17 cellular contexts compared by ENCODE assay signal in genomic region chr9:93459432-93459847, GRCh38. TPM values are rescaled to one million over a fixed set of nuclear protein-coding genes. Genes with fewer than 3 reads are reported as not detected.
DNase-seq lines count a peak whose midpoint lies in the region; ATAC-seq and TF ChIP-seq lines count a peak whose summit lies in the region.
"Had no signal": no experiment of that assay in that cellular context is flagged by ENCODE, and none has a peak within 500 bp of the region (broad histone marks: within the 10 kb centered on the region; RNA-seq: fewer than 3 reads in every experiment).

No MANE protein-coding gene starts in this region.

- no peak for TF ChIP-seq CTCF in BE2C (IDR thresholded peaks at IDR 0.05; ENCODE audit: low read depth, low read length)
- TF ChIP-seq CTCF in lower lobe of right lung (IDR thresholded peaks at IDR 0.05), result no peak

- CTCF ChIA-PET in activated CD4-positive, alpha-beta memory T cell treated with anti-CD3 and anti-CD28 coated beads for 36 hours (lab: Charles Lee), result no interaction called here

- peaks cover 11% of the 10 kb centered on the region for H3K36me3 ChIP-seq in BE2C
- no peaks in the 10 kb centered on the region for H3K36me3 ChIP-seq in lower lobe of right lung
- H3K36me3 ChIP-seq: right lobe of liver had no signal

- H3K27me3 Mint-ChIP-seq in activated CD4-positive, alpha-beta memory T cell treated with anti-CD3 and anti-CD28 coated beads for 36 hours, result no peaks in the 10 kb centered on the region
- H3K27me3 Mint-ChIP-seq: activated naive CD8-positive, alpha-beta T cell treated with anti-CD3 and anti-CD28 coated beads, Interleukin-2, amount 50 U/mL, for 24 hours had no signal

- H3K27ac Mint-ChIP-seq in activated CD4-positive, alpha-beta memory T cell treated with anti-CD3 and anti-CD28 coated beads for 36 hours, result peak overlapping the region; percentile 30
- H3K27ac Mint-ChIP-seq: activated naive CD8-positive, alpha-beta T cell treated with anti-CD3 and anti-CD28 coated beads, Interleukin-2, amount 50 U/mL, for 24 hours had no signal

- H3K9me3 Mint-ChIP-seq in activated CD4-positive, alpha-beta memory T cell treated with anti-CD3 and anti-CD28 coated beads for 36 hours, result no peaks in the 10 kb centered on the region
- H3K9me3 Mint-ChIP-seq: activated naive CD8-positive, alpha-beta T cell treated with anti-CD3 and anti-CD28 coated beads, Interleukin-2, amount 50 U/mL, for 24 hours; natural killer cell had no signal

- H3K4me1 Mint-ChIP-seq in activated CD4-positive, alpha-beta memory T cell treated with anti-CD3 and anti-CD28 coated beads for 36 hours (ENCODE audit: low read depth), result peaks cover 82% of the 10 kb centered on the region

- H3K4me3 ChIP-seq in BE2C (ENCODE audit: low read depth, low read length) (no peak overlapping the region), lower lobe of right lung (no peak overlapping the region)
- H3K4me3 ChIP-seq: BLaER1, right lobe of liver had no signal

- no peak overlapping the region for H3K4me3 Mint-ChIP-seq in activated CD4-positive, alpha-beta memory T cell treated with anti-CD3 and anti-CD28 coated beads for 36 hours
- H3K4me3 Mint-ChIP-seq: activated naive CD8-positive, alpha-beta T cell treated with anti-CD3 and anti-CD28 coated beads, Interleukin-2, amount 50 U/mL, for 24 hours; natural killer cell had no signal

- intact Hi-C loops in activated CD4-positive, alpha-beta memory T cell treated with anti-CD3 and anti-CD28 coated beads for 36 hours (cut with micrococcal nuclease), result loop anchor here (10.0 kb wide), 1 partner anchor 695 kb away; the partner anchor contains the start of gene BICD2
- intact Hi-C loops in lower lobe of right lung (cut with DNase I), result no loop called here

- peaks cover 20% of the 10 kb centered on the region for H3K36me3 Mint-ChIP-seq in activated CD4-positive, alpha-beta memory T cell treated with anti-CD3 and anti-CD28 coated beads for 36 hours
- H3K36me3 Mint-ChIP-seq: natural killer cell had no signal

- H3K4me1 ChIP-seq in BE2C (peaks cover 7% of the 10 kb centered on the region; the same call in 1 of the 2 replicates), lower lobe of right lung (peaks cover 90% of the 10 kb centered on the region)

- DNase-seq in BE2C, result peak; percentile 20
- DNase-seq in EH (ENCODE audit: low read depth), result peak; percentile 20
- no peak for DNase-seq in activated CD4-positive, alpha-beta memory T cell treated with anti-CD3 and anti-CD28 coated beads for 36 hours
- no peak for DNase-seq in lower lobe of right lung
- no peak for DNase-seq in NCI-H2107 (lab: John Stamatoyannopoulos, UW)
- DNase-seq in LoVo (ENCODE audit: low spot score), result no peak
- no peak for DNase-seq in glomerular visceral epithelial cell (ENCODE audit: extremely low spot score)
- DNase-seq: activated naive CD8-positive, alpha-beta T cell treated with anti-CD3 and anti-CD28 coated beads, Interleukin-2, amount 50 U/mL, for 24 hours; KBM-7; natural killer cell; NCI-H1436 treated with DMSO at 0.1 percent for 48 hours; NCI-H774; right lobe of liver; stimulated activated CD4-positive, alpha-beta T cell treated with anti-CD3 and anti-CD28 coated beads, Interleukin-2, amount 100 ng/mL, for 48 hours had no signal

- peak; percentile 13 to 22 for ATAC-seq in lower lobe of right lung
- no peak for ATAC-seq in HG03025 (IDR thresholded peaks at IDR 0.05; ENCODE audit: low FRiP score, unreplicated experiment)
- ATAC-seq: activated naive CD8-positive, alpha-beta T cell treated with anti-CD3 and anti-CD28 coated beads, Interleukin-2, amount 50 U/mL, for 24 hours; esophagus mucosa; natural killer cell had no signal

- no peaks in the 10 kb centered on the region for H3K27me3 ChIP-seq in BE2C
- no peaks in the 10 kb centered on the region for H3K27me3 ChIP-seq in lower lobe of right lung (ENCODE audit: low read depth)
- H3K27me3 ChIP-seq: BLaER1, right lobe of liver had no signal

- no peak overlapping the region for H3K27ac ChIP-seq in lower lobe of right lung
- H3K27ac ChIP-seq: BLaER1, right lobe of liver had no signal

- H3K9me3 ChIP-seq in BE2C (no peaks in the 10 kb centered on the region), lower lobe of right lung (no peaks in the 10 kb centered on the region)
- H3K9me3 ChIP-seq: BLaER1, right lobe of liver had no signal

- POLR2A ChIA-PET in activated CD4-positive, alpha-beta memory T cell treated with anti-CD3 and anti-CD28 coated beads for 36 hours (lab: Charles Lee), result no interaction called here

RNA-seq across cellular contexts. Expression of gene FAM120AOS, which starts 6.1 kb away (rescaled TPM):
- 69.7 TPM for polyA plus RNA-seq in BE2C (2012; ENCODE audit: insufficient read depth, insufficient read length, low read depth)
- 10 to 100 TPM; 35.4 to 36.4 TPM for total RNA-seq in activated CD4-positive, alpha-beta memory T cell treated with anti-CD3 and anti-CD28 coated beads for 36 hours
- 45.0 TPM for total RNA-seq in lower lobe of right lung

RNA-seq across cellular contexts. Expression of gene FAM120A, which starts 8.0 kb away (rescaled TPM):
- polyA plus RNA-seq in BE2C (2012; ENCODE audit: insufficient read depth, insufficient read length, low read depth), result 86.3 TPM
- 100 to 1,000 TPM; 124 to 126 TPM for total RNA-seq in activated CD4-positive, alpha-beta memory T cell treated with anti-CD3 and anti-CD28 coated beads for 36 hours
- total RNA-seq in lower lobe of right lung, result 114 TPM

Comparison
In these comparisons a context has a peak if more than half of its experiments do, and no peak if none do; other contexts are left out.
1. DNase-seq: peak in BE2C (single experiment) and EH (single experiment); none in activated CD4-positive, alpha-beta memory T cell treated with anti-CD3 and anti-CD28 coated beads for 36 hours (single experiment), lower lobe of right lung (single experiment), NCI-H2107 (single experiment), LoVo (single experiment) and glomerular visceral epithelial cell (single experiment).